8 cellular contexts compared by ENCODE assay signal in the genomic region with DNA sequence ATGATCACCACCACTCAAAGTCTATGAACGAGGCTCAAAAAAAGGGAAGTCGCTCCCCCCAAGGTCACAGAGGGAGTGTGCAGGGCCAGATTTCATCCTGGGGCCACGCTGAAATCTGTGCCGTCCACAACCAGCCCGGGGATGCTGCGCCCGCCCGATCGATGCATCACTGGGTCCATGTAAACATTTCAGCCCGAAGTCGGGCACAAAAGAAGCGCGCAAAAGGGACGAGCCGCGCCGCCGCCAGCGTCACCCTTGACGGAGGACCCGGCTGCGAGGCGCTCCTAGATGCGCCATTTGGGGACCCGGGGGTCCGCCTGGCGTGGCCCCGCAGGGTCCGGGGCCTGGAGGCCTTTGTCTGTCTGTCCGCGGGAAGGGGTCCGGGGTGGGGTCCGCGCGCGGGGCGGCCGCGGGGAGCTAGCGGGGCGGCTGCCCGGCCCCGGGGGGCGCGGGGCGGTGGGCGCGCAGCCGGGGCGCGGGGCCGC. TPM values are rescaled to one million over a fixed set of nuclear protein-coding genes. Genes with fewer than 3 reads are reported as not detected.
DNase-seq lines count a peak whose midpoint lies in the region; ATAC-seq, FAIRE-seq and TF ChIP-seq lines count a peak whose summit lies in the region.

No MANE protein-coding gene starts in this region.

- no peak overlapping the region for H2BK15ac ChIP-seq in neuronal stem cell (ENCODE audit: low read length)

- DNase-seq in NCI-H774 (lab: John Stamatoyannopoulos, UW): peak; percentile 21
- DNase-seq in activated effector memory CD4-positive, alpha-beta T cell treated with Interleukin-2 at 50 U/mL for 16 hours: peak; percentile 29
- DNase-seq in foreskin keratinocyte: peak in 1 of 2 donors; percentile 27
- DNase-seq in neuronal stem cell (ENCODE audit: low spot score): peak; percentile 21
- DNase-seq in urothelium cell line (ENCODE audit: low spot score): peak; percentile 47

- no peak overlapping the region for H3K4ac ChIP-seq in neuronal stem cell (ENCODE audit: low read length)

- TF ChIP-seq POLR2A in GM18505 (IDR thresholded peaks at IDR 0.05; ENCODE audit: borderline replicate concordance, extremely low read depth, insufficient read depth, insufficient read length): no peak

- peak overlapping the region; percentile 100 for H3K18ac ChIP-seq in neuronal stem cell (ENCODE audit: low read length)

- WGBS in neuronal stem cell (ENCODE audit: extremely low coverage in 2 of 2, insufficient read length in 2 of 2, insufficient replicate concordance in 1 of 2), 2 donors: no CpG with 5 or more reads among the region's 52 CpGs

- no peaks in the 10 kb centered on the region for H3K27me3 ChIP-seq in foreskin keratinocyte
- peaks cover 0 to 7% (median 2%) of the 10 kb centered on the region in 3 experiments for H3K27me3 ChIP-seq in neuronal stem cell (ENCODE audit: control insufficient read depth in 3 of 3, insufficient read depth in 3 of 3, low read depth in 1 of 3, low read length in 3 of 3)

- TF ChIP-seq CTCF in 22Rv1 (IDR thresholded peaks at IDR 0.05) (no peak; the same call in 1 of the 2 replicates), foreskin keratinocyte (conservative IDR thresholded peaks at IDR 0.05) (no peak)

- peak overlapping the region; percentile 100 for H3K23ac ChIP-seq in neuronal stem cell (ENCODE audit: low read depth, low read length, poor library complexity)

- peak overlapping the region; percentile 84 for H2BK120ac ChIP-seq in neuronal stem cell (ENCODE audit: low read depth, low read length)

- H4K8ac ChIP-seq in neuronal stem cell (ENCODE audit: low read depth, low read length): no peak overlapping the region

- H3K27ac ChIP-seq in 22Rv1 (peak overlapping the region; percentile 67), foreskin keratinocyte (peak overlapping the region; percentile 57), neuronal stem cell (replicated peaks; ENCODE audit: low read length) (no peak overlapping the region)

- peak overlapping the region; percentile 100 for H3K9ac ChIP-seq in neuronal stem cell (ENCODE audit: low read depth, low read length, poor library complexity)

- peak overlapping the region; percentile 100 for H3K4me3 ChIP-seq in neuronal stem cell (ENCODE audit: low read length in 2 of 2)

- H3K79me1 ChIP-seq in neuronal stem cell (ENCODE audit: low read depth, low read length): no peaks in the 10 kb centered on the region

- peak; percentile 37 for ATAC-seq in GM18505 (IDR thresholded peaks at IDR 0.05; ENCODE audit: unreplicated experiment)
- ATAC-seq in HG02938 (IDR thresholded peaks at IDR 0.05; ENCODE audit: unreplicated experiment): peak; percentile 45
- ATAC-seq in foreskin keratinocyte: peak; percentile 53

- H4K91ac ChIP-seq in neuronal stem cell (ENCODE audit: low read depth, low read length, poor library complexity): no peak overlapping the region

- no peak for FAIRE-seq in urothelium cell line (lab: Jason Lieb, UNC)

- peak overlapping the region; percentile 90 for H3K4me2 ChIP-seq in neuronal stem cell (ENCODE audit: insufficient read depth, low read length, poor library complexity, severe bottlenecking)

- peaks cover 8 to 39% of the 10 kb centered on the region in 2 donors for H3K36me3 ChIP-seq in neuronal stem cell (replicated peaks in 1 of 2; ENCODE audit: control insufficient read depth in 2 of 2, insufficient read depth in 2 of 2, low read length in 2 of 2)

- peak overlapping the region; percentile 84 for H2BK5ac ChIP-seq in neuronal stem cell (ENCODE audit: low read length)

- peak overlapping the region; percentile 72 for H3K14ac ChIP-seq in neuronal stem cell (ENCODE audit: low read length)

- no peak overlapping the region for H2BK12ac ChIP-seq in neuronal stem cell (ENCODE audit: low read length)

- peak overlapping the region; percentile 68 for H2AK5ac ChIP-seq in neuronal stem cell (ENCODE audit: low read depth, low read length)

- H3K4me1 ChIP-seq in foreskin keratinocyte (no peaks in the 10 kb centered on the region), neuronal stem cell (ENCODE audit: control insufficient read depth in 2 of 2, insufficient read depth in 1 of 2, low read depth in 1 of 2, low read length in 2 of 2) (peaks cover 0 to 3% of the 10 kb centered on the region in 2 donors)

- peak overlapping the region; percentile 98 for H2AFZ ChIP-seq in neuronal stem cell (ENCODE audit: low read length)

- H3K9me3 ChIP-seq in neuronal stem cell (replicated peaks in 1 of 2; ENCODE audit: control insufficient read depth in 2 of 2, insufficient read depth in 1 of 2, low read depth in 1 of 2, low read length in 2 of 2): no peaks in the 10 kb centered on the region

RNA-seq across cellular contexts. Expression of a gene that starts 0.5 kb away (rescaled TPM):
- 28.1 and 30.4 TPM in 2 replicates for total RNA-seq in foreskin keratinocyte
- 8.0 and 9.3 TPM in 2 replicates for polyA plus RNA-seq in foreskin keratinocyte
- polyA plus RNA-seq in neuronal stem cell (2013, experiment 1 of 2): 34.7 TPM
- 37.3 TPM for polyA plus RNA-seq in neuronal stem cell (2013, experiment 2 of 2)
